In genomic region chr15:63891763-63892123, GRCh38 we compare ENCODE assay signal across 10 cellular contexts. TPM values are rescaled to one million over a fixed set of nuclear protein-coding genes. Genes with fewer than 3 reads are reported as not detected.
DNase-seq lines count a peak whose midpoint lies in the region; ATAC-seq and TF ChIP-seq lines count a peak whose summit lies in the region.
"Had no signal": no experiment of that assay in that cellular context is flagged by ENCODE, and none has a peak within 500 bp of the region (broad histone marks: within the 10 kb centered on the region; RNA-seq: fewer than 3 reads in every experiment).

No MANE protein-coding gene starts in this region.

- H3K79me2 ChIP-seq in Karpas-422 (ENCODE audit: low read length): no peaks in the 10 kb centered on the region

- no peaks in the 10 kb centered on the region for H3K36me3 Mint-ChIP-seq in activated naive CD4-positive, alpha-beta T cell treated with anti-CD3 and anti-CD28 coated beads, Interleukin-2, amount 10 ng/mL, durations not matched to agents 7 days and 5 days
- H3K36me3 Mint-ChIP-seq in central memory CD8-positive, alpha-beta T cell (ENCODE audit: insufficient read depth): peaks cover 2% of the 10 kb centered on the region

- peak overlapping the region; percentile 18; the same call in 1 of the 2 replicates for H3K9ac ChIP-seq in Karpas-422 (ENCODE audit: low read length)

- no peaks in the 10 kb centered on the region for H3K27me3 Mint-ChIP-seq in activated naive CD4-positive, alpha-beta T cell treated with anti-CD3 and anti-CD28 coated beads, Interleukin-2, amount 10 ng/mL, durations not matched to agents 7 days and 5 days
- H3K27me3 Mint-ChIP-seq in central memory CD8-positive, alpha-beta T cell: no peaks in the 10 kb centered on the region

- no peaks in the 10 kb centered on the region for H3K27me3 ChIP-seq in Karpas-422 (ENCODE audit: low read length)
- H3K27me3 ChIP-seq in spleen (replicated peaks in 1 of 7): no peaks in the 10 kb centered on the region
- H3K27me3 ChIP-seq: thyroid gland had no signal

- H3K9me3 ChIP-seq in Karpas-422 (ENCODE audit: low read length): no peaks in the 10 kb centered on the region
- H3K9me3 ChIP-seq in spleen: no peaks in the 10 kb centered on the region
- H3K9me3 ChIP-seq: thyroid gland had no signal

- no peak for TF ChIP-seq POLR2A in spleen (IDR thresholded peaks at IDR 0.05)

- H3K4me3 ChIP-seq in Karpas-422 (ENCODE audit: low read length) (no peak overlapping the region), spleen (no peak overlapping the region)
- H3K4me3 ChIP-seq: thyroid gland had no signal

- CTCF ChIA-PET in activated naive CD4-positive, alpha-beta T cell treated with anti-CD3 and anti-CD28 coated beads, Interleukin-2, amount 10 ng/mL, durations not matched to agents 7 days and 5 days (lab: Charles Lee): interaction anchor here (0.6 to 2.5 kb wide), 26 partner anchors 9 to 285 kb away, joined by 3 to 28 read pairs (median 4); partner anchors contain the start of genes DAPK2 and HERC1

- 0 out of 2 replicates have a peak overlapping the region, but pooled peaks have one; percentile 14 for H2AFZ ChIP-seq in Karpas-422 (ENCODE audit: low read length)

- 40 to 61% (median 46%) methylated on average over 3 of the region's 3 CpGs for WGBS in spleen, 5 donors

- ATAC-seq in central memory CD8-positive, alpha-beta T cell (replicated peaks; ENCODE audit: extremely low read depth, poor library complexity, severe bottlenecking): no peak

- DNase-seq in activated naive CD4-positive, alpha-beta T cell treated with anti-CD3 and anti-CD28 coated beads, Interleukin-2, amount 10 ng/mL, durations not matched to agents 7 days and 5 days: no peak
- DNase-seq in activated naive CD4-positive, alpha-beta T cell (lab: John Stamatoyannopoulos, UW): no peak
- DNase-seq in Karpas-422 (peak; percentile 51), spleen (no peak), DMS 273 (lab: John Stamatoyannopoulos, UW; ENCODE audit: unreplicated experiment) (no peak), NCI-H187 (lab: John Stamatoyannopoulos, UW) (no peak)
- DNase-seq in central memory CD8-positive, alpha-beta T cell (ENCODE audit: low spot score in 2 of 2): no peak
- DNase-seq in central memory CD4-positive, alpha-beta T cell: no peak
- DNase-seq: T-helper 9 cell had no signal

- peaks cover 59% of the 10 kb centered on the region for H3K4me1 Mint-ChIP-seq in activated naive CD4-positive, alpha-beta T cell treated with anti-CD3 and anti-CD28 coated beads, Interleukin-2, amount 10 ng/mL, durations not matched to agents 7 days and 5 days
- peaks cover 64% of the 10 kb centered on the region for H3K4me1 Mint-ChIP-seq in central memory CD8-positive, alpha-beta T cell

- H3K4me1 ChIP-seq in Karpas-422 (ENCODE audit: low read length) (peaks cover 55% of the 10 kb centered on the region), spleen (peaks cover 31 to 80% (median 65%) of the 10 kb centered on the region in 6 donors)

- H4K20me1 ChIP-seq in Karpas-422 (ENCODE audit: insufficient read depth, low read depth, low read length): no peaks in the 10 kb centered on the region

- H3K36me3 ChIP-seq in Karpas-422 (ENCODE audit: insufficient read depth, low read length): no peaks in the 10 kb centered on the region
- no peaks in the 10 kb centered on the region for H3K36me3 ChIP-seq in spleen
- H3K36me3 ChIP-seq: thyroid gland had no signal

- H3K9me3 Mint-ChIP-seq in activated naive CD4-positive, alpha-beta T cell treated with anti-CD3 and anti-CD28 coated beads, Interleukin-2, amount 10 ng/mL, durations not matched to agents 7 days and 5 days: no peaks in the 10 kb centered on the region
- no peaks in the 10 kb centered on the region for H3K9me3 Mint-ChIP-seq in central memory CD8-positive, alpha-beta T cell

- H3K9me2 ChIP-seq in Karpas-422 (replicated peaks; ENCODE audit: insufficient read depth, low read length): no peaks in the 10 kb centered on the region

- H3K27ac ChIP-seq in Karpas-422 (ENCODE audit: low read length) (peak overlapping the region; percentile 89), spleen (peak overlapping the region in 7 of 8 donors; percentile 1 to 81 (median 59))
- H3K27ac ChIP-seq: thyroid gland had no signal

- H3K27ac Mint-ChIP-seq in activated naive CD4-positive, alpha-beta T cell treated with anti-CD3 and anti-CD28 coated beads, Interleukin-2, amount 10 ng/mL, durations not matched to agents 7 days and 5 days: peak overlapping the region; percentile 90
- peak overlapping the region; percentile 61 for H3K27ac Mint-ChIP-seq in central memory CD8-positive, alpha-beta T cell (ENCODE audit: low read depth)

- intact Hi-C loops in spleen (cut with DNase I; ENCODE audit: low total_unique reads): loop anchor here (10.0 kb wide), 2 partner anchors 57 to 137 kb away; partner anchors contain the start of gene HERC1

- no peak overlapping the region for H3K4me3 Mint-ChIP-seq in activated naive CD4-positive, alpha-beta T cell treated with anti-CD3 and anti-CD28 coated beads, Interleukin-2, amount 10 ng/mL, durations not matched to agents 7 days and 5 days
- H3K4me3 Mint-ChIP-seq in central memory CD8-positive, alpha-beta T cell: peak overlapping the region; percentile 38

- H3K4me2 ChIP-seq in Karpas-422 (ENCODE audit: low read depth, low read length, poor library complexity, severe bottlenecking): no peak overlapping the region

- TF ChIP-seq CTCF in spleen (IDR thresholded peaks at IDR 0.05 in 8 of 11, conservative IDR thresholded peaks at IDR 0.05 in 3 of 11): no peak

RNA-seq across cellular contexts. Expression of gene HERC1, which starts 58.0 kb away (rescaled TPM):
- total RNA-seq in Karpas-422 (2014; rRNA removed; shearing (Covaris generic); ENCODE audit: low replicate concordance): 134 and 151 TPM in 2 replicates
- total RNA-seq in spleen: 100 to 1,000 TPM; 157 to 203 (median 178) TPM
- 10 to 100 TPM; 18.7 to 27.8 (median 18.8) TPM for polyA plus RNA-seq in spleen
